ENCODE assay signal across 1 cellular context in the genomic region with DNA sequence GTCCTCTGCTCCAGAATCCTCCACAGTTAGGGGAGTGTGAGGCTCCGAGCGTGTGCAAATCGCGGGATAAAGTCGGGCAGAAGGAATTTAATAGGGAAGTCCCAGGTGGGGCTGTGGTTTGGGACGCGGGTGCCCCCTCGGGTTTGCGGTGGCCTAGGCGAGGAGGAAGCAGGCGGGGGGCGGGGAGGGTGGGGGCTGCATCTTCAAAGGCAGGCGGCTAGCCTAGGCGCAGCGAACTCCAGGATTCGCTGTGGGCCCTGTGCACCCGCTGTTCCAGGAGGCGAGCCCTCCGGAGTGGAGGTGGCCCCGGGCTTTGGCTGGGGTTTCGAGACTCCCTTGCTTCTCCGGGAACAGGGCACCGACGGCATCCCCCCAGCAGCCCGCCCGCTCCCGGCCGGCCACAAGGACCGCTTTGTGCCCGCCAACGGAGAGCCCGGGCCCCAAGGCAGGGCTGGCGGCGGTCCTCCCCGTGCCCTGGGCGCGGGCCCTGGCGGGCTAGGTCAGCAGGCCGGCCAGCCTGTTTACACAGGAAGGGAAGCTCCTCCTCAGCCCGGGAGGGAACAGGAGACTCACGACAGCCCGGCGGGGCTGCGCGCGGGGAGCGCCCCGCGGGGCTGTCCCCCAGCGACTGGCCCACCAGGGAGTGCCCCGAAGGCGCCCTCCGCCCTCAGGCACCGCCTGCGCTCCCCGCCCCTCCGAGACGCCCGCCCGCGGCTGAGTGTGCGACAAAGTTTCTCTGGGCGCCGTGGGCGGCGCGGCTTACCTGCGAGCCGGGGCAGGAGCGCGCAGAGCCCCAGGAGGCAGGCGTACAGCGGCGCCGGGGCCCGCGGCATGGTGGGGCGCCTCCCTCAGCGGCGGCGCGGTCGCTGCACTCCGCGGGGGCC.
TF ChIP-seq lines count a peak whose summit lies in the region.

No MANE protein-coding gene starts in this region.

TF ChIP-seq in HepG2, 621 proteins besides CTCF, POLR2A, EP300 and RAD21 (continued from another document and continues in another):
- no peak for TF ChIP-seq TBL1XR1 (IDR thresholded peaks at IDR 0.05; ENCODE audit: borderline replicate concordance, low read length, partially characterized antibody)
- TF ChIP-seq, protein P1, sequence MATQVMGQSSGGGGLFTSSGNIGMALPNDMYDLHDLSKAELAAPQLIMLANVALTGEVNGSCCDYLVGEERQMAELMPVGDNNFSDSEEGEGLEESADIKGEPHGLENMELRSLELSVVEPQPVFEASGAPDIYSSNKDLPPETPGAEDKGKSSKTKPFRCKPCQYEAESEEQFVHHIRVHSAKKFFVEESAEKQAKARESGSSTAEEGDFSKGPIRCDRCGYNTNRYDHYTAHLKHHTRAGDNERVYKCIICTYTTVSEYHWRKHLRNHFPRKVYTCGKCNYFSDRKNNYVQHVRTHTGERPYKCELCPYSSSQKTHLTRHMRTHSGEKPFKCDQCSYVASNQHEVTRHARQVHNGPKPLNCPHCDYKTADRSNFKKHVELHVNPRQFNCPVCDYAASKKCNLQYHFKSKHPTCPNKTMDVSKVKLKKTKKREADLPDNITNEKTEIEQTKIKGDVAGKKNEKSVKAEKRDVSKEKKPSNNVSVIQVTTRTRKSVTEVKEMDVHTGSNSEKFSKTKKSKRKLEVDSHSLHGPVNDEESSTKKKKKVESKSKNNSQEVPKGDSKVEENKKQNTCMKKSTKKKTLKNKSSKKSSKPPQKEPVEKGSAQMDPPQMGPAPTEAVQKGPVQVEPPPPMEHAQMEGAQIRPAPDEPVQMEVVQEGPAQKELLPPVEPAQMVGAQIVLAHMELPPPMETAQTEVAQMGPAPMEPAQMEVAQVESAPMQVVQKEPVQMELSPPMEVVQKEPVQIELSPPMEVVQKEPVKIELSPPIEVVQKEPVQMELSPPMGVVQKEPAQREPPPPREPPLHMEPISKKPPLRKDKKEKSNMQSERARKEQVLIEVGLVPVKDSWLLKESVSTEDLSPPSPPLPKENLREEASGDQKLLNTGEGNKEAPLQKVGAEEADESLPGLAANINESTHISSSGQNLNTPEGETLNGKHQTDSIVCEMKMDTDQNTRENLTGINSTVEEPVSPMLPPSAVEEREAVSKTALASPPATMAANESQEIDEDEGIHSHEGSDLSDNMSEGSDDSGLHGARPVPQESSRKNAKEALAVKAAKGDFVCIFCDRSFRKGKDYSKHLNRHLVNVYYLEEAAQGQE (IDR thresholded peaks at IDR 0.05; ENCODE audit: borderline replicate concordance in 1 of 2, low read depth in 1 of 2, low read length in 2 of 2): no peak; a peak in 1 of 4 replicates
- no peak for TF ChIP-seq HHEX (CRISPR knock-in tag; IDR thresholded peaks at IDR 0.05)
- TF ChIP-seq MED13 (CRISPR knock-in tag; IDR thresholded peaks at IDR 0.05): no peak
- TF ChIP-seq KMT2A (CRISPR knock-in tag; IDR thresholded peaks at IDR 0.05): no peak
- TF ChIP-seq JUNB (CRISPR knock-in tag; IDR thresholded peaks at IDR 0.05; ENCODE audit: borderline replicate concordance): no peak
- TF ChIP-seq SAP130 (CRISPR knock-in tag; IDR thresholded peaks at IDR 0.05; ENCODE audit: low read depth): peak; percentile 67
- TF ChIP-seq ZNF543 (CRISPR knock-in tag; IDR thresholded peaks at IDR 0.05): no peak; the same call in 1 of the 2 replicates
- TF ChIP-seq CCDC6 (CRISPR knock-in tag; IDR thresholded peaks at IDR 0.05): peak; percentile 54; the same call in 1 of the 2 replicates
- no peak for TF ChIP-seq ZNF678 (CRISPR knock-in tag; IDR thresholded peaks at IDR 0.05)
- no peak for TF ChIP-seq ELF1 (CRISPR knock-in tag; IDR thresholded peaks at IDR 0.05)
- TF ChIP-seq, protein P2, sequence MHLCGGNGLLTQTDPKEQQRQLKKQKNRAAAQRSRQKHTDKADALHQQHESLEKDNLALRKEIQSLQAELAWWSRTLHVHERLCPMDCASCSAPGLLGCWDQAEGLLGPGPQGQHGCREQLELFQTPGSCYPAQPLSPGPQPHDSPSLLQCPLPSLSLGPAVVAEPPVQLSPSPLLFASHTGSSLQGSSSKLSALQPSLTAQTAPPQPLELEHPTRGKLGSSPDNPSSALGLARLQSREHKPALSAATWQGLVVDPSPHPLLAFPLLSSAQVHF (CRISPR knock-in tag; IDR thresholded peaks at IDR 0.05): no peak
- no peak for TF ChIP-seq MZF1 (CRISPR knock-in tag; IDR thresholded peaks at IDR 0.05; ENCODE audit: borderline replicate concordance)
- no peak for TF ChIP-seq ZNF850 (CRISPR knock-in tag; conservative IDR thresholded peaks at IDR 0.05)
- TF ChIP-seq U2AF1 (optimal IDR thresholded peaks at IDR 0.05; ENCODE audit: low read depth, low read length): no peak
- TF ChIP-seq CC2D1A (CRISPR knock-in tag; IDR thresholded peaks at IDR 0.05): no peak
- TF ChIP-seq, protein P3, sequence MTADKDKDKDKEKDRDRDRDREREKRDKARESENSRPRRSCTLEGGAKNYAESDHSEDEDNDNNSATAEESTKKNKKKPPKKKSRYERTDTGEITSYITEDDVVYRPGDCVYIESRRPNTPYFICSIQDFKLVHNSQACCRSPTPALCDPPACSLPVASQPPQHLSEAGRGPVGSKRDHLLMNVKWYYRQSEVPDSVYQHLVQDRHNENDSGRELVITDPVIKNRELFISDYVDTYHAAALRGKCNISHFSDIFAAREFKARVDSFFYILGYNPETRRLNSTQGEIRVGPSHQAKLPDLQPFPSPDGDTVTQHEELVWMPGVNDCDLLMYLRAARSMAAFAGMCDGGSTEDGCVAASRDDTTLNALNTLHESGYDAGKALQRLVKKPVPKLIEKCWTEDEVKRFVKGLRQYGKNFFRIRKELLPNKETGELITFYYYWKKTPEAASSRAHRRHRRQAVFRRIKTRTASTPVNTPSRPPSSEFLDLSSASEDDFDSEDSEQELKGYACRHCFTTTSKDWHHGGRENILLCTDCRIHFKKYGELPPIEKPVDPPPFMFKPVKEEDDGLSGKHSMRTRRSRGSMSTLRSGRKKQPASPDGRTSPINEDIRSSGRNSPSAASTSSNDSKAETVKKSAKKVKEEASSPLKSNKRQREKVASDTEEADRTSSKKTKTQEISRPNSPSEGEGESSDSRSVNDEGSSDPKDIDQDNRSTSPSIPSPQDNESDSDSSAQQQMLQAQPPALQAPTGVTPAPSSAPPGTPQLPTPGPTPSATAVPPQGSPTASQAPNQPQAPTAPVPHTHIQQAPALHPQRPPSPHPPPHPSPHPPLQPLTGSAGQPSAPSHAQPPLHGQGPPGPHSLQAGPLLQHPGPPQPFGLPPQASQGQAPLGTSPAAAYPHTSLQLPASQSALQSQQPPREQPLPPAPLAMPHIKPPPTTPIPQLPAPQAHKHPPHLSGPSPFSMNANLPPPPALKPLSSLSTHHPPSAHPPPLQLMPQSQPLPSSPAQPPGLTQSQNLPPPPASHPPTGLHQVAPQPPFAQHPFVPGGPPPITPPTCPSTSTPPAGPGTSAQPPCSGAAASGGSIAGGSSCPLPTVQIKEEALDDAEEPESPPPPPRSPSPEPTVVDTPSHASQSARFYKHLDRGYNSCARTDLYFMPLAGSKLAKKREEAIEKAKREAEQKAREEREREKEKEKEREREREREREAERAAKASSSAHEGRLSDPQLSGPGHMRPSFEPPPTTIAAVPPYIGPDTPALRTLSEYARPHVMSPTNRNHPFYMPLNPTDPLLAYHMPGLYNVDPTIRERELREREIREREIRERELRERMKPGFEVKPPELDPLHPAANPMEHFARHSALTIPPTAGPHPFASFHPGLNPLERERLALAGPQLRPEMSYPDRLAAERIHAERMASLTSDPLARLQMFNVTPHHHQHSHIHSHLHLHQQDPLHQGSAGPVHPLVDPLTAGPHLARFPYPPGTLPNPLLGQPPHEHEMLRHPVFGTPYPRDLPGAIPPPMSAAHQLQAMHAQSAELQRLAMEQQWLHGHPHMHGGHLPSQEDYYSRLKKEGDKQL (CRISPR knock-in tag; IDR thresholded peaks at IDR 0.05; ENCODE audit: low read depth): no peak
- no peak for TF ChIP-seq ZNF30 (CRISPR knock-in tag; IDR thresholded peaks at IDR 0.05)
- TF ChIP-seq FOSL1 (CRISPR knock-in tag; IDR thresholded peaks at IDR 0.05; ENCODE audit: borderline replicate concordance): no peak
- no peak for TF ChIP-seq ZNF709 (CRISPR knock-in tag; IDR thresholded peaks at IDR 0.05)
- TF ChIP-seq RBM22 (optimal IDR thresholded peaks at IDR 0.05; ENCODE audit: low read length): no peak
- TF ChIP-seq, protein P4, sequence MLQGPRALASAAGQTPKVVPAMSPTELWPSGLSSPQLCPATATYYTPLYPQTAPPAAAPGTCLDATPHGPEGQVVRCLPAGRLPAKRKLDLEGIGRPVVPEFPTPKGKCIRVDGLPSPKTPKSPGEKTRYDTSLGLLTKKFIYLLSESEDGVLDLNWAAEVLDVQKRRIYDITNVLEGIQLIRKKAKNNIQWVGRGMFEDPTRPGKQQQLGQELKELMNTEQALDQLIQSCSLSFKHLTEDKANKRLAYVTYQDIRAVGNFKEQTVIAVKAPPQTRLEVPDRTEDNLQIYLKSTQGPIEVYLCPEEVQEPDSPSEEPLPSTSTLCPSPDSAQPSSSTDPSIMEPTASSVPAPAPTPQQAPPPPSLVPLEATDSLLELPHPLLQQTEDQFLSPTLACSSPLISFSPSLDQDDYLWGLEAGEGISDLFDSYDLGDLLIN (CRISPR knock-in tag; IDR thresholded peaks at IDR 0.05; ENCODE audit: borderline replicate concordance): no peak
- TF ChIP-seq SALL2 (CRISPR knock-in tag; IDR thresholded peaks at IDR 0.05): 0 out of 2 replicates have a peak, but pooled peaks have one; percentile 5
- TF ChIP-seq, protein P5, sequence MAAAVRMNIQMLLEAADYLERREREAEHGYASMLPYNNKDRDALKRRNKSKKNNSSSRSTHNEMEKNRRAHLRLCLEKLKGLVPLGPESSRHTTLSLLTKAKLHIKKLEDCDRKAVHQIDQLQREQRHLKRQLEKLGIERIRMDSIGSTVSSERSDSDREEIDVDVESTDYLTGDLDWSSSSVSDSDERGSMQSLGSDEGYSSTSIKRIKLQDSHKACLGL (CRISPR knock-in tag; IDR thresholded peaks at IDR 0.05): peak; percentile 69; the same call in 1 of the 2 replicates
- TF ChIP-seq ZNF235 (CRISPR knock-in tag; IDR thresholded peaks at IDR 0.05; ENCODE audit: borderline replicate concordance): 0 out of 2 replicates have a peak, but pooled peaks have one; percentile 21
- no peak for TF ChIP-seq SIX1 (CRISPR knock-in tag; IDR thresholded peaks at IDR 0.05; ENCODE audit: borderline replicate concordance)
- TF ChIP-seq, protein P6, sequence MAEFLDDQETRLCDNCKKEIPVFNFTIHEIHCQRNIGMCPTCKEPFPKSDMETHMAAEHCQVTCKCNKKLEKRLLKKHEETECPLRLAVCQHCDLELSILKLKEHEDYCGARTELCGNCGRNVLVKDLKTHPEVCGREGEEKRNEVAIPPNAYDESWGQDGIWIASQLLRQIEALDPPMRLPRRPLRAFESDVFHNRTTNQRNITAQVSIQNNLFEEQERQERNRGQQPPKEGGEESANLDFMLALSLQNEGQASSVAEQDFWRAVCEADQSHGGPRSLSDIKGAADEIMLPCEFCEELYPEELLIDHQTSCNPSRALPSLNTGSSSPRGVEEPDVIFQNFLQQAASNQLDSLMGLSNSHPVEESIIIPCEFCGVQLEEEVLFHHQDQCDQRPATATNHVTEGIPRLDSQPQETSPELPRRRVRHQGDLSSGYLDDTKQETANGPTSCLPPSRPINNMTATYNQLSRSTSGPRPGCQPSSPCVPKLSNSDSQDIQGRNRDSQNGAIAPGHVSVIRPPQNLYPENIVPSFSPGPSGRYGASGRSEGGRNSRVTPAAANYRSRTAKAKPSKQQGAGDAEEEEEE (CRISPR knock-in tag; IDR thresholded peaks at IDR 0.05; ENCODE audit: borderline replicate concordance): no peak
- TF ChIP-seq ZNF333 (CRISPR knock-in tag; IDR thresholded peaks at IDR 0.05; ENCODE audit: borderline replicate concordance): no peak
- TF ChIP-seq ZNF256 (CRISPR knock-in tag; conservative IDR thresholded peaks at IDR 0.05): no peak
- TF ChIP-seq TCF7L2 (IDR thresholded peaks at IDR 0.05; ENCODE audit: low read depth, low read length): no peak
- TF ChIP-seq, protein P7, sequence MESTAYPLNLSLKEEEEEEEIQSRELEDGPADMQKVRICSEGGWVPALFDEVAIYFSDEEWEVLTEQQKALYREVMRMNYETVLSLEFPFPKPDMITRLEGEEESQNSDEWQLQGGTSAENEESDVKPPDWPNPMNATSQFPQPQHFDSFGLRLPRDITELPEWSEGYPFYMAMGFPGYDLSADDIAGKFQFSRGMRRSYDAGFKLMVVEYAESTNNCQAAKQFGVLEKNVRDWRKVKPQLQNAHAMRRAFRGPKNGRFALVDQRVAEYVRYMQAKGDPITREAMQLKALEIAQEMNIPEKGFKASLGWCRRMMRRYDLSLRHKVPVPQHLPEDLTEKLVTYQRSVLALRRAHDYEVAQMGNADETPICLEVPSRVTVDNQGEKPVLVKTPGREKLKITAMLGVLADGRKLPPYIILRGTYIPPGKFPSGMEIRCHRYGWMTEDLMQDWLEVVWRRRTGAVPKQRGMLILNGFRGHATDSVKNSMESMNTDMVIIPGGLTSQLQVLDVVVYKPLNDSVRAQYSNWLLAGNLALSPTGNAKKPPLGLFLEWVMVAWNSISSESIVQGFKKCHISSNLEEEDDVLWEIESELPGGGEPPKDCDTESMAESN (CRISPR knock-in tag; conservative IDR thresholded peaks at IDR 0.05): peak; percentile 20
- no peak for TF ChIP-seq ZMYM2 (CRISPR knock-in tag; IDR thresholded peaks at IDR 0.05)
- TF ChIP-seq, protein P8, sequence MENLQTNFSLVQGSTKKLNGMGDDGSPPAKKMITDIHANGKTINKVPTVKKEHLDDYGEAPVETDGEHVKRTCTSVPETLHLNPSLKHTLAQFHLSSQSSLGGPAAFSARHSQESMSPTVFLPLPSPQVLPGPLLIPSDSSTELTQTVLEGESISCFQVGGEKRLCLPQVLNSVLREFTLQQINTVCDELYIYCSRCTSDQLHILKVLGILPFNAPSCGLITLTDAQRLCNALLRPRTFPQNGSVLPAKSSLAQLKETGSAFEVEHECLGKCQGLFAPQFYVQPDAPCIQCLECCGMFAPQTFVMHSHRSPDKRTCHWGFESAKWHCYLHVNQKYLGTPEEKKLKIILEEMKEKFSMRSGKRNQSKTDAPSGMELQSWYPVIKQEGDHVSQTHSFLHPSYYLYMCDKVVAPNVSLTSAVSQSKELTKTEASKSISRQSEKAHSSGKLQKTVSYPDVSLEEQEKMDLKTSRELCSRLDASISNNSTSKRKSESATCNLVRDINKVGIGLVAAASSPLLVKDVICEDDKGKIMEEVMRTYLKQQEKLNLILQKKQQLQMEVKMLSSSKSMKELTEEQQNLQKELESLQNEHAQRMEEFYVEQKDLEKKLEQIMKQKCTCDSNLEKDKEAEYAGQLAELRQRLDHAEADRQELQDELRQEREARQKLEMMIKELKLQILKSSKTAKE (CRISPR knock-in tag; IDR thresholded peaks at IDR 0.05; ENCODE audit: borderline replicate concordance): peak; percentile 36; the same call in 1 of the 2 replicates
- TF ChIP-seq ZNF768 (CRISPR knock-in tag; IDR thresholded peaks at IDR 0.05): peak; percentile 68
- TF ChIP-seq, protein P9, sequence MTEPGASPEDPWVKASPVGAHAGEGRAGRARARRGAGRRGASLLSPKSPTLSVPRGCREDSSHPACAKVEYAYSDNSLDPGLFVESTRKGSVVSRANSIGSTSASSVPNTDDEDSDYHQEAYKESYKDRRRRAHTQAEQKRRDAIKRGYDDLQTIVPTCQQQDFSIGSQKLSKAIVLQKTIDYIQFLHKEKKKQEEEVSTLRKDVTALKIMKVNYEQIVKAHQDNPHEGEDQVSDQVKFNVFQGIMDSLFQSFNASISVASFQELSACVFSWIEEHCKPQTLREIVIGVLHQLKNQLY (CRISPR knock-in tag; IDR thresholded peaks at IDR 0.05): 0 out of 2 replicates have a peak, but pooled peaks have one; percentile 27
- no peak for TF ChIP-seq ZNF660 (CRISPR knock-in tag; IDR thresholded peaks at IDR 0.05; ENCODE audit: borderline replicate concordance, low read depth)
- no peak for TF ChIP-seq MIXL1 (CRISPR knock-in tag; IDR thresholded peaks at IDR 0.05)
- TF ChIP-seq ZC3H13 (CRISPR knock-in tag; IDR thresholded peaks at IDR 0.05): no peak
- no peak; the same call in 1 of the 2 replicates for TF ChIP-seq TMF1 (CRISPR knock-in tag; IDR thresholded peaks at IDR 0.05; ENCODE audit: low read depth)
- TF ChIP-seq TEAD3 (CRISPR knock-in tag; optimal IDR thresholded peaks at IDR 0.05; ENCODE audit: borderline replicate concordance): peak; percentile 3
- no peak for TF ChIP-seq SATB2 (CRISPR knock-in tag; IDR thresholded peaks at IDR 0.05)
